In genomic region chr12:47307680-47308399, GRCh38 we compare ENCODE assay signal across 8 cellular contexts.
A peak's percentile ranks its signal among the peaks of the same experiment; 100 is the strongest.
DNase-seq lines count a peak whose midpoint lies in the region; ATAC-seq and TF ChIP-seq lines count a peak whose summit lies in the region.

No MANE protein-coding gene starts in this region.

- no peak overlapping the region for H3K27ac ChIP-seq in DND-41 (ENCODE audit: low read length)
- H3K27ac ChIP-seq in cardiac muscle cell = no peak overlapping the region
- H3K27ac ChIP-seq in skin epidermis = peak overlapping the region in 7 of 21 experiments; percentile 14 to 70 (median 42)

- H3K36me3 ChIP-seq in DND-41 (ENCODE audit: insufficient read depth, low read length) (no peaks in the 10 kb centered on the region), cardiac muscle cell (no peaks in the 10 kb centered on the region)

- peak; percentile 95 for ATAC-seq in DND-41 (ENCODE audit: insufficient read depth, low read depth)
- ATAC-seq in GM21576 (IDR thresholded peaks at IDR 0.05; ENCODE audit: unreplicated experiment) = peak; percentile 77

- no peak overlapping the region for H3K4me2 ChIP-seq in DND-41 (ENCODE audit: insufficient read depth, low read length)

- H4K20me1 ChIP-seq in DND-41 (ENCODE audit: insufficient read depth, low read length) = no peaks in the 10 kb centered on the region

- H3K9me3 ChIP-seq in DND-41 (ENCODE audit: insufficient read depth, low read length, severe bottlenecking) = no peaks in the 10 kb centered on the region
- H3K9me3 ChIP-seq in cardiac muscle cell (ENCODE audit: low read depth) = no peaks in the 10 kb centered on the region

- H3K9ac ChIP-seq in DND-41 (ENCODE audit: low read depth, low read length) = no peak overlapping the region

- H3K4me3 ChIP-seq in DND-41 (ENCODE audit: low read depth in 1 of 2, low read length in 2 of 2) = no peak overlapping the region
- no peak overlapping the region for H3K4me3 ChIP-seq in cardiac muscle cell
- H3K4me3 ChIP-seq in skin epidermis = peak overlapping the region in 6 of 7 experiments; percentile 8 to 29 (median 14)

- H3K79me2 ChIP-seq in DND-41 (ENCODE audit: insufficient read depth, low read length) = no peaks in the 10 kb centered on the region

- TF ChIP-seq CTCF in DND-41 (IDR thresholded peaks at IDR 0.05; ENCODE audit: borderline replicate concordance, extremely low read depth, low read length, poor library complexity, severe bottlenecking) = peak; percentile 69
- peak; percentile 68 for TF ChIP-seq CTCF in cardiac muscle cell (IDR thresholded peaks at IDR 0.05; ENCODE audit: low read depth, low read length)

- H3K4me1 ChIP-seq in DND-41 (ENCODE audit: insufficient read depth, low read length) (peaks cover 4% of the 10 kb centered on the region; the same call in 1 of the 2 replicates), cardiac muscle cell (ENCODE audit: low read depth) (no peaks in the 10 kb centered on the region)

- H3K27me3 ChIP-seq in DND-41 (ENCODE audit: insufficient read depth, low read length, poor library complexity) = no peaks in the 10 kb centered on the region
- no peaks in the 10 kb centered on the region for H3K27me3 ChIP-seq in cardiac muscle cell

- peak; percentile 54 for DNase-seq in DND-41
- peak in 67 of 76 experiments; percentile 6 to 80 (median 44) for DNase-seq in HUDEP-2 (lab: John Stamatoyannopoulos, UW; ENCODE audit: unreplicated experiment in 76 of 76)
- DNase-seq in RKO (ENCODE audit: low spot score) = peak; percentile 52
- DNase-seq in activated effector memory CD4-positive, alpha-beta T cell treated with Interleukin-2 at 50 U/mL for 16 hours = peak; percentile 28
- peak; percentile 64 to 84 for DNase-seq in cardiac muscle cell (ENCODE audit: low read depth in 1 of 2, low spot score in 1 of 2)
- DNase-seq in NCI-H2107 (lab: John Stamatoyannopoulos, UW) = no peak

- H2AFZ ChIP-seq in DND-41 (ENCODE audit: low read depth, low read length) = 0 out of 2 replicates have a peak overlapping the region, but pooled peaks have one; percentile 28

Comparison
In these comparisons a context has a peak if more than half of its experiments do, and no peak if none do; other contexts are left out.
1. H3K4me3 ChIP-seq: peak in skin epidermis (6 of 7); none in DND-41 (0 of 2) and cardiac muscle cell (single experiment).